Comparison of ENCODE assay signal across 1 cellular context in genomic region chr1:119141020-119141424, GRCh38.
TF ChIP-seq lines count a peak whose summit lies in the region.

No MANE protein-coding gene starts in this region.

TF ChIP-seq in SK-N-SH treated with all-trans-retinoic acid at 6 μM for 48 hours, 23 proteins besides CTCF, POLR2A, EP300 and RAD21:
- TF ChIP-seq TCF4 (CRISPR knock-in tag; IDR thresholded peaks at IDR 0.05; ENCODE audit: borderline replicate concordance) (no peak), CSDC2 (CRISPR knock-in tag; IDR thresholded peaks at IDR 0.05) (0 out of 2 replicates have a peak, but pooled peaks have one; percentile 37)
